Comparison of ENCODE assay signal across 8 cellular contexts in genomic region chr12:75481013-75481705, GRCh38. TPM values are rescaled to one million over a fixed set of nuclear protein-coding genes. Genes with fewer than 3 reads are reported as not detected.
DNase-seq lines count a peak whose midpoint lies in the region; ATAC-seq and TF ChIP-seq lines count a peak whose summit lies in the region.

No MANE protein-coding gene starts in this region.

- H3K27ac ChIP-seq in SU-DHL-6 (ENCODE audit: low read depth, low read length) (peak overlapping the region; percentile 64), heart right ventricle (peak overlapping the region in 9 of 10 donors; percentile 28 to 89 (median 58))

- H3K9me2 ChIP-seq in SU-DHL-6 (replicated peaks; ENCODE audit: insufficient read depth, low read length), result no peaks in the 10 kb centered on the region

- H4K20me1 ChIP-seq in SU-DHL-6 (ENCODE audit: low read depth, low read length), result no peaks in the 10 kb centered on the region

- no peaks in the 10 kb centered on the region; the same call in 1 of the 2 replicates for H3K79me2 ChIP-seq in SU-DHL-6 (ENCODE audit: insufficient read depth, low read length)

- peak overlapping the region; percentile 71 for H3K4me2 ChIP-seq in SU-DHL-6 (ENCODE audit: low read depth, low read length, poor library complexity, severe bottlenecking)

- CTCF ChIA-PET in activated naive CD4-positive, alpha-beta T cell treated with anti-CD3 and anti-CD28 coated beads, Interleukin-2, amount 10 ng/mL, durations not matched to agents 7 days and 5 days (lab: Charles Lee), result interaction anchor here (0.7 to 3.2 kb wide), 3 partner anchors 26 to 90 kb away, joined by 3 to 13 read pairs (median 3); partner anchors contain the start of gene GLIPR1L2

- H3K4me3 Mint-ChIP-seq in activated naive CD4-positive, alpha-beta T cell treated with anti-CD3 and anti-CD28 coated beads, Interleukin-2, amount 10 ng/mL, durations not matched to agents 7 days and 5 days, result peak overlapping the region; percentile 93
- peak overlapping the region; percentile 93 for H3K4me3 Mint-ChIP-seq in stimulated activated memory B cell treated with anti-CD40 and anti-IgM and Interleukin-4, amounts not matched to agents 10 μg/mL and 1 μg/mL and 100 μg/mL, for 72 hours

- peaks cover 0 to 77% (median 0%) of the 10 kb centered on the region in 9 donors for H3K4me1 ChIP-seq in heart right ventricle

- H3F3A ChIP-seq in SU-DHL-6 (ENCODE audit: insufficient read depth), result peaks cover 27% of the 10 kb centered on the region

- H3K27ac Mint-ChIP-seq in activated naive CD4-positive, alpha-beta T cell treated with anti-CD3 and anti-CD28 coated beads, Interleukin-2, amount 10 ng/mL, durations not matched to agents 7 days and 5 days, result peak overlapping the region; percentile 98
- H3K27ac Mint-ChIP-seq in stimulated activated memory B cell treated with anti-CD40 and anti-IgM and Interleukin-4, amounts not matched to agents 10 μg/mL and 1 μg/mL and 100 μg/mL, for 72 hours, result peak overlapping the region; percentile 92

- H3K36me3 ChIP-seq in SU-DHL-6 (ENCODE audit: low read length) (no peaks in the 10 kb centered on the region), heart right ventricle (peaks cover 0 to 6% (median 0%) of the 10 kb centered on the region in 9 donors)

- H3K36me3 Mint-ChIP-seq in activated naive CD4-positive, alpha-beta T cell treated with anti-CD3 and anti-CD28 coated beads, Interleukin-2, amount 10 ng/mL, durations not matched to agents 7 days and 5 days, result peaks cover 19% of the 10 kb centered on the region
- H3K36me3 Mint-ChIP-seq in stimulated activated memory B cell treated with anti-CD40 and anti-IgM and Interleukin-4, amounts not matched to agents 10 μg/mL and 1 μg/mL and 100 μg/mL, for 72 hours, result peaks cover 6% of the 10 kb centered on the region

- no peak for DNase-seq in activated naive CD4-positive, alpha-beta T cell treated with anti-CD3 and anti-CD28 coated beads, Interleukin-2, amount 10 ng/mL, durations not matched to agents 7 days and 5 days
- no peak for DNase-seq in activated naive CD4-positive, alpha-beta T cell treated with anti-CD3 and anti-CD28 coated beads, Interleukin-2, amount 50 U/mL, for 16 hours
- DNase-seq in heart right ventricle, result no peak
- no peak for DNase-seq in NCI-H2171 treated with DMSO at 0.1 percent for 48 hours (lab: John Stamatoyannopoulos, UW)
- no peak for DNase-seq in dedifferentiated amniotic fluid mesenchymal stem cell (ENCODE audit: extremely low spot score)

- H2AFZ ChIP-seq in SU-DHL-6 (ENCODE audit: low read depth, low read length, severe bottlenecking), result peak overlapping the region; percentile 48

- no peaks in the 10 kb centered on the region for H3K9me3 Mint-ChIP-seq in activated naive CD4-positive, alpha-beta T cell treated with anti-CD3 and anti-CD28 coated beads, Interleukin-2, amount 10 ng/mL, durations not matched to agents 7 days and 5 days
- no peaks in the 10 kb centered on the region for H3K9me3 Mint-ChIP-seq in stimulated activated memory B cell treated with anti-CD40 and anti-IgM and Interleukin-4, amounts not matched to agents 10 μg/mL and 1 μg/mL and 100 μg/mL, for 72 hours

- intact Hi-C loops in heart right ventricle (cut with DNase I), result loop anchor here in 4 of 10 donors (5.0 to 10.0 kb wide), 4 partner anchors 86 to 786 kb away; partner anchors contain the start of genes GLIPR1L2 (in 3 of the 4), CAPS2 (in 2 of the 4) and GLIPR1L1 (in 2 of the 4)

- peaks cover 83% of the 10 kb centered on the region for H3K4me1 Mint-ChIP-seq in activated naive CD4-positive, alpha-beta T cell treated with anti-CD3 and anti-CD28 coated beads, Interleukin-2, amount 10 ng/mL, durations not matched to agents 7 days and 5 days
- peaks cover 78% of the 10 kb centered on the region for H3K4me1 Mint-ChIP-seq in stimulated activated memory B cell treated with anti-CD40 and anti-IgM and Interleukin-4, amounts not matched to agents 10 μg/mL and 1 μg/mL and 100 μg/mL, for 72 hours

- no peak for TF ChIP-seq CTCF in SU-DHL-6 (IDR thresholded peaks at IDR 0.05; ENCODE audit: insufficient read depth, low read length, poor library complexity, severe bottlenecking)
- no peak for TF ChIP-seq CTCF in heart right ventricle (IDR thresholded peaks at IDR 0.05)

- H3K9ac ChIP-seq in SU-DHL-6 (ENCODE audit: low read length), result peak overlapping the region; percentile 52

- H3K4me3 ChIP-seq in SU-DHL-6 (ENCODE audit: insufficient read depth, low read length, poor library complexity, severe bottlenecking) (peak overlapping the region; percentile 56), heart right ventricle (peak overlapping the region in 9 of 10 donors; percentile 24 to 58 (median 48))

- ATAC-seq in HG03159 (IDR thresholded peaks at IDR 0.05; ENCODE audit: unreplicated experiment) (peak; percentile 17), heart right ventricle (peak in 3 of 8 donors; percentile 35 to 41 (median 36))
- ATAC-seq in stimulated activated memory B cell treated with anti-CD40 and anti-IgM and Interleukin-4, amounts not matched to agents 10 μg/mL and 1 μg/mL and 100 μg/mL, for 72 hours, result peak; percentile 68

- H3K27me3 ChIP-seq in SU-DHL-6 (ENCODE audit: low read length) (no peaks in the 10 kb centered on the region), heart right ventricle (no peaks in the 10 kb centered on the region)

- H3K9me3 ChIP-seq in SU-DHL-6 (ENCODE audit: insufficient read depth, low read length) (no peaks in the 10 kb centered on the region), heart right ventricle (no peaks in the 10 kb centered on the region)

- WGBS in heart right ventricle, 2 donors, result 53 to 71% methylated on average over 5 of the region's 5 CpGs

- H3K27me3 Mint-ChIP-seq in activated naive CD4-positive, alpha-beta T cell treated with anti-CD3 and anti-CD28 coated beads, Interleukin-2, amount 10 ng/mL, durations not matched to agents 7 days and 5 days, result no peaks in the 10 kb centered on the region
- H3K27me3 Mint-ChIP-seq in stimulated activated memory B cell treated with anti-CD40 and anti-IgM and Interleukin-4, amounts not matched to agents 10 μg/mL and 1 μg/mL and 100 μg/mL, for 72 hours, result no peaks in the 10 kb centered on the region

RNA-seq across cellular contexts. Expression of gene GLIPR1, which starts 0.6 kb away (rescaled TPM):
- 10 to 100 TPM in 3 of 10 donors, 1 to 10 TPM in 7; 3.1 to 25.6 (median 5.1) TPM for total RNA-seq in heart right ventricle
- 1 to 10 TPM; 2.0 to 3.9 TPM for polyA plus RNA-seq in heart right ventricle

RNA-seq across cellular contexts. Expression of gene KRR1, which starts 30.2 kb away (rescaled TPM):
- total RNA-seq in heart right ventricle, result 10 to 100 TPM; 29.2 to 44.2 (median 33.1) TPM
- polyA plus RNA-seq in heart right ventricle, result 10 to 100 TPM in 1 of 2 donors, 1 to 10 TPM in 1; 8.9 to 19.6 TPM
